Comparison of ENCODE assay signal across 7 cellular contexts in the genomic region with DNA sequence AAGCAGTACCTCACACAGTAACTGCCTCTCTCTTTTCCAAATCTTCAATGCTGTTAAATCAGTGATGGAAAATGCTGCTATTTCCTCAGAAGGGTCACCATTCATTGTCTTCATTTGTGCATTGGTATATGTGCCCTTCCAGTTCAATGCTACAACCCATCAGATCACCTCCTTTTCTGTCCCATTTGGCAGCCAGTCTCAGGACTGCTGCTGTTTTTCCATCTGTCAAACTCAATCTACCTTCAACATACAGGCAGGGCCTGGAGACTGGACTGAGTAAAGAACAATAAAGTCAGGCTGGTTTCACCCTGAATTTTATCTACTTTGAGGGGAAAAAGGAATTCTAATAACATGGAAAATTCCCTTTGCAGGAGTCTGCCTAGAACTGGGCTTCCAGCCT. TPM values are rescaled to one million over a fixed set of nuclear protein-coding genes. Genes with fewer than 3 reads are reported as not detected.
"Had no signal": no experiment of that assay in that cellular context is flagged by ENCODE, and none has a peak within 500 bp of the region (broad histone marks: within the 10 kb centered on the region; RNA-seq: fewer than 3 reads in every experiment).

No MANE protein-coding gene starts in this region.

- H3K9me3 ChIP-seq: HAP-1 had no signal

- H3K36me3 ChIP-seq: HAP-1 had no signal

- ATAC-seq: HCT116 had no signal

- H3K4me1 ChIP-seq: HAP-1 had no signal

- H2AFZ ChIP-seq: GM23248 had no signal

- H3K4me3 ChIP-seq: GM23248, HAP-1 had no signal

- DNase-seq: GM23248, GOT3, H7, HFFc6 had no signal

- H3K27ac ChIP-seq: GM23248, HL-60 had no signal

RNA-seq across cellular contexts. Expression of a gene that starts 17.9 kb away (rescaled TPM):
- total RNA-seq: GM23248 had no signal
